8 cellular contexts compared by ENCODE assay signal in the genomic region with DNA sequence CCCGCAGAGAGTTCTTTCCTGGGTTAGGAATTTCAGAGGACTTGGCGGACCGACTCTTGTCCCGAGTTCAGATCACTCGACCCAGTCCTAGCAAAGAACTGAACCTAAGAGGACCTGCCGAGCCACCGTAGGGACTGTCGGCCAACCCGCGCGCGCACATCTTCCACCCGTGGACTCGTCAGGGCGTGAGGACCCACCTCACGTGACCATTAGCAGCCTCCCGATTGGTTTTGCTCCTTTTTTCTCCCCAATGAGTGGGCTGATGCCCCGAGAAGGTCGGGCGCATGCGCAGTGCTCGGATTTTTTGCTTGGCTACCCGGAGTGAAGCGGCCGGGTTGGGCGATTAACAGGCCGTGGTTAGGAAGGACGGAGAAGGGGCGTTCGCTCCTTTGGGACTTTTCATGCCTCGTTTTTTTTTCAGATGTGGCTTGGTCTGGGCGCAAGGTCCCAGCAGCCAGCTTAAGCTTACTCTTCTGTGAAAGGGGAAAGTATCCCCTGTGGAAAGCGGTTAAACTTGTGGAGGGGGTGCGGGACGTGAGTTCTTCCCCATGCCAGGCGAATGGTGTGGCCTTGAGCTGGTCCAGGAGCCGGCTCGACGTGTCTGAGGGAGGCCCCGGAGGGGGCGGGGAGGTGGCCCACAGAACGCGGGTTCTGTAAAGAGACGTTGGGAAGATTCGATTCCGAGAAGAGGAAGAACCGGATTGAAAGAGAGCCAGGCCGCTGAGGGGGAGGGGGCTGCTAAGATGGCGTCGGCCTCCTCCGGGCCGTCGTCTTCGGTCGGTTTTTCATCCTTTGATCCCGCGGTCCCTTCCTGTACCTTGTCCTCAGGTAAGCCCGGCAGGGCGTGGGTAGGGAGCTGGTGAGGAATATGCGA. TPM values are rescaled to one million over a fixed set of nuclear protein-coding genes. Genes with fewer than 3 reads are reported as not detected.
DNase-seq lines count a peak whose midpoint lies in the region; ATAC-seq, FAIRE-seq and TF ChIP-seq lines count a peak whose summit lies in the region.

A gene with protein sequence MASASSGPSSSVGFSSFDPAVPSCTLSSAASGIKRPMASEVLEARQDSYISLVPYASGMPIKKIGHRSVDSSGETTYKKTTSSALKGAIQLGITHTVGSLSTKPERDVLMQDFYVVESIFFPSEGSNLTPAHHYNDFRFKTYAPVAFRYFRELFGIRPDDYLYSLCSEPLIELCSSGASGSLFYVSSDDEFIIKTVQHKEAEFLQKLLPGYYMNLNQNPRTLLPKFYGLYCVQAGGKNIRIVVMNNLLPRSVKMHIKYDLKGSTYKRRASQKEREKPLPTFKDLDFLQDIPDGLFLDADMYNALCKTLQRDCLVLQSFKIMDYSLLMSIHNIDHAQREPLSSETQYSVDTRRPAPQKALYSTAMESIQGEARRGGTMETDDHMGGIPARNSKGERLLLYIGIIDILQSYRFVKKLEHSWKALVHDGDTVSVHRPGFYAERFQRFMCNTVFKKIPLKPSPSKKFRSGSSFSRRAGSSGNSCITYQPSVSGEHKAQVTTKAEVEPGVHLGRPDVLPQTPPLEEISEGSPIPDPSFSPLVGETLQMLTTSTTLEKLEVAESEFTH (plus strand): TSS at position 299 of the 874 bp plus-strand sequence. CDS start 445 bp downstream, at position 744.

- DNase-seq in D341Med (ENCODE audit: low spot score), result peak; percentile 99
- DNase-seq in HuH-7.5 (ENCODE audit: low spot score), result peak; percentile 92
- peak; percentile 99 for DNase-seq in OCI-LY7 (ENCODE audit: low spot score)
- peak; percentile 100 for DNase-seq in activated T-cell treated with anti-CD3 and anti-CD28 coated beads for 1 hour (ENCODE audit: low read depth)
- peak; percentile 98 for DNase-seq in endothelial cell of umbilical vein (ENCODE audit: low read depth, low spot score)
- peak; percentile 99 for DNase-seq in midbrain (lab: John Stamatoyannopoulos, UW)
- DNase-seq in stimulated activated CD8-positive, alpha-beta memory T cell treated with anti-CD3 and anti-CD28 coated beads, Interleukin-2, amount 100 ng/mL, for 1 hour (ENCODE audit: low read depth in 2 of 2), result peak; percentile 98 to 99

- intact Hi-C loops in OCI-LY7 (cut with micrococcal nuclease; ENCODE audit: unreplicated experiment) (loop anchor here (1.0 to 5.0 kb wide), 2 partner anchors 84 to 149 kb away; a partner anchor contains a TSS), endothelial cell of umbilical vein (cut with micrococcal nuclease) (loop anchor here (1.0 to 10.0 kb wide), 5 partner anchors 8 to 964 kb away; a partner anchor contains a TSS)

- peak; percentile 76 for ATAC-seq in GM21515 (IDR thresholded peaks at IDR 0.05; ENCODE audit: unreplicated experiment)

- H3K4me1 ChIP-seq in OCI-LY7 (ENCODE audit: insufficient read depth, low read length, poor library complexity, severe bottlenecking) (peaks cover 35% of the 10 kb centered on the region), endothelial cell of umbilical vein (ENCODE audit: control insufficient read depth, extremely low read depth, insufficient read depth, low read length) (peaks cover 25% of the 10 kb centered on the region)

- no peaks in the 10 kb centered on the region for H3K9me1 ChIP-seq in endothelial cell of umbilical vein (replicated peaks; ENCODE audit: control insufficient read depth, extremely low read depth, insufficient read depth, low read length)

- peak; percentile 92 for FAIRE-seq in endothelial cell of umbilical vein (lab: Jason Lieb, UNC)

- TF ChIP-seq POLR2A in endothelial cell of umbilical vein (IDR thresholded peaks at IDR 0.05; ENCODE audit: low read depth, low read length), result peak; percentile 65

- H3K4me3 ChIP-seq in OCI-LY7 (ENCODE audit: low read depth, low read length, poor library complexity, severe bottlenecking), result peak within 1 kb of the TSS; percentile 98
- H3K4me3 ChIP-seq in endothelial cell of umbilical vein (replicated peaks in 1 of 3; ENCODE audit: insufficient read depth in 1 of 3, low read depth in 1 of 3, low read length in 3 of 3), result peak within 1 kb of the TSS; percentile 86 to 96 (median 93)

- H3K27ac ChIP-seq in OCI-LY7 (ENCODE audit: low read depth, low read length, poor library complexity, severe bottlenecking), result peak within 1 kb of the TSS; percentile 66
- peak within 1 kb of the TSS; percentile 82 for H3K27ac ChIP-seq in endothelial cell of umbilical vein (ENCODE audit: insufficient read depth, low read depth, low read length)

- no peaks in the 10 kb centered on the region for H3K27me3 ChIP-seq in endothelial cell of umbilical vein (ENCODE audit: control insufficient read depth in 2 of 2, insufficient read depth in 2 of 2, low read length in 2 of 2)

- H3K9me3 ChIP-seq in OCI-LY7 (ENCODE audit: low read length) (no peaks in the 10 kb centered on the region), endothelial cell of umbilical vein (replicated peaks; ENCODE audit: control insufficient read depth, insufficient read depth, low read length) (no peaks in the 10 kb centered on the region)

- POLR2A ChIA-PET in OCI-LY7 (lab: Charles Lee) (interaction anchor here (0.7 to 1.6 kb wide), 7 partner anchors 9 to 128 kb away, joined by 3 to 11 read pairs (median 3); a partner anchor contains a TSS), endothelial cell of umbilical vein (lab: Charles Lee) (no interaction called here)

- TF ChIP-seq CTCF in OCI-LY7 (conservative IDR thresholded peaks at IDR 0.05; ENCODE audit: low read length) (no peak), endothelial cell of umbilical vein (IDR thresholded peaks at IDR 0.05; ENCODE audit: extremely low read depth in 1 of 2, insufficient read depth in 1 of 2, low read depth in 1 of 2, low read length in 2 of 2) (no peak)

- H3K79me2 ChIP-seq in OCI-LY7 (ENCODE audit: insufficient read depth, low read depth, low read length), result peaks cover 49% of the 10 kb centered on the region
- H3K79me2 ChIP-seq in endothelial cell of umbilical vein (ENCODE audit: control insufficient read depth, insufficient read depth, low read length), result peaks cover 46% of the 10 kb centered on the region

- dilution Hi-C loops in endothelial cell of umbilical vein (cut with MboI; ENCODE audit: extremely low pct_ligation_motif_present, low sequenced_read_pairs), result no loop called here

- CTCF ChIA-PET in OCI-LY7 (lab: Charles Lee; ENCODE audit: unreplicated experiment) (no interaction called here), endothelial cell of umbilical vein (lab: Charles Lee) (interaction anchor here (0.9 to 1.8 kb wide), 3 partner anchors 9 to 99 kb away, joined by 3 to 6 read pairs (median 3); a partner anchor contains a TSS)

- TSS peak; percentile 70 for BruUV-seq in OCI-LY7 (replicated peaks; lab: Mats Ljungman, UMichigan)
- BruUV-seq in endothelial cell of umbilical vein (replicated peaks; lab: Mats Ljungman, UMichigan), result TSS peak; percentile 51

- H4K20me1 ChIP-seq in OCI-LY7 (ENCODE audit: insufficient read depth, low read length) (peaks cover 6% of the 10 kb centered on the region; the same call in 1 of the 2 replicates), endothelial cell of umbilical vein (replicated peaks; ENCODE audit: control insufficient read depth, extremely low read depth, insufficient read depth, low read length) (peaks cover 8% of the 10 kb centered on the region)

- H3K4me2 ChIP-seq in OCI-LY7 (ENCODE audit: low read length), result peak within 1 kb of the TSS; percentile 100
- H3K4me2 ChIP-seq in endothelial cell of umbilical vein (ENCODE audit: insufficient read depth, low read length), result peak within 1 kb of the TSS; percentile 98

- H3K9me2 ChIP-seq in OCI-LY7 (ENCODE audit: insufficient read depth, low read length), result no peaks in the 10 kb centered on the region

- peak within 1 kb of the TSS; percentile 93 for H3K9ac ChIP-seq in endothelial cell of umbilical vein (replicated peaks; ENCODE audit: extremely low read depth, insufficient read depth, low read length)

- peaks cover 31% of the 10 kb centered on the region for H3K36me3 ChIP-seq in OCI-LY7 (ENCODE audit: insufficient read depth, low read length)
- no peaks in the 10 kb centered on the region for H3K36me3 ChIP-seq in endothelial cell of umbilical vein (ENCODE audit: control insufficient read depth in 2 of 2, extremely low read depth in 1 of 2, insufficient read depth in 2 of 2, low read length in 2 of 2)

- H2AFZ ChIP-seq in OCI-LY7 (ENCODE audit: low read length), result peak within 1 kb of the TSS; percentile 93
- H2AFZ ChIP-seq in endothelial cell of umbilical vein (ENCODE audit: low read depth, low read length), result peak within 1 kb of the TSS; percentile 60

TF ChIP-seq in endothelial cell of umbilical vein, 7 proteins besides CTCF, POLR2A, EP300 and RAD21:
- TF ChIP-seq MYC (IDR thresholded peaks at IDR 0.05; ENCODE audit: low read depth, low read length), result no peak
- no peak for TF ChIP-seq GATA2 (IDR thresholded peaks at IDR 0.05; ENCODE audit: insufficient read depth, insufficient read length, low read depth, low read length)
- TF ChIP-seq, protein P1, sequence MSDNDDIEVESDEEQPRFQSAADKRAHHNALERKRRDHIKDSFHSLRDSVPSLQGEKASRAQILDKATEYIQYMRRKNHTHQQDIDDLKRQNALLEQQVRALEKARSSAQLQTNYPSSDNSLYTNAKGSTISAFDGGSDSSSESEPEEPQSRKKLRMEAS (IDR thresholded peaks at IDR 0.05; ENCODE audit: insufficient read depth, insufficient read length), result peak; percentile 99
- TF ChIP-seq POLR2AphosphoS5 (IDR thresholded peaks at IDR 0.05; ENCODE audit: insufficient read depth, low read depth, low read length), result peak; percentile 69
- TF ChIP-seq EZH2 (IDR thresholded peaks at IDR 0.05; ENCODE audit: borderline replicate concordance, low read depth, low read length, severe bottlenecking), result no peak
- TF ChIP-seq FOS (IDR thresholded peaks at IDR 0.05; ENCODE audit: borderline replicate concordance, insufficient read depth, low read length), result no peak
- no peak for TF ChIP-seq JUN (IDR thresholded peaks at IDR 0.05; ENCODE audit: borderline replicate concordance, insufficient read depth, insufficient read length, low read depth)

RNA-seq across cellular contexts. Expression of the gene that starts here (rescaled TPM):
- 42.9 and 50.5 TPM in 2 replicates for total RNA-seq in OCI-LY7 (2014; rRNA removed; shearing (Covaris generic))
- total RNA-seq in OCI-LY7 (2022) (75.8 and 85.3 TPM in 2 replicates), endothelial cell of umbilical vein (72.1 and 77.0 TPM in 2 replicates)
- polyA plus RNA-seq in endothelial cell of umbilical vein, result 79.3 and 89.2 TPM in 2 replicates
- 78.7 and 87.8 TPM in 2 replicates for polyA plus RNA-seq in endothelial cell of umbilical vein (2011; cell fraction: cytosol; rRNA removed)
- polyA plus RNA-seq in endothelial cell of umbilical vein (2011; cell fraction: nucleus; rRNA removed), result 172 and 179 TPM in 2 replicates
- polyA plus RNA-seq in endothelial cell of umbilical vein (2012), result 38.5 and 45.5 TPM in 2 replicates
- 208 and 246 TPM in 2 replicates for polyA minus RNA-seq in endothelial cell of umbilical vein
- 70.9 TPM for polyA minus RNA-seq in endothelial cell of umbilical vein (2011; cell fraction: cytosol; rRNA and poly(A)+ RNA removed)
- polyA minus RNA-seq in endothelial cell of umbilical vein (2011; cell fraction: nucleus; rRNA and poly(A)+ RNA removed), result 120 and 175 TPM in 2 replicates

Comparison
In these comparisons a context has a peak if more than half of its experiments do, and no peak if none do; other contexts are left out.
1. Peak in every context shown above with its lines: DNase-seq, ATAC-seq, H3K4me3 ChIP-seq and H3K27ac ChIP-seq.